Comparison of ENCODE assay signal across 16 cellular contexts in genomic region chr1:30834249-30834648, GRCh38.
"Had no signal": no experiment of that assay in that cellular context is flagged by ENCODE, and none has a peak within 500 bp of the region (broad histone marks: within the 10 kb centered on the region; RNA-seq: fewer than 3 reads in every experiment).

No MANE protein-coding gene starts in this region.

- DNase-seq: activated CD4-positive, alpha-beta memory T cell treated with anti-CD3 and anti-CD28 coated beads for 36 hours; activated gamma-delta T cell treated with Interleukin-2 at 50 U/mL for 16 hours; activated T-cell treated with anti-CD3 and anti-CD28 coated beads for 4 hours; amniotic stem cell; dermis blood vessel endothelial cell; effector memory CD8-positive, alpha-beta T cell; hippocampal formation; left cardiac atrium; mesenchymal stem cell; mucosa of descending colon; naive B cell; stimulated activated CD4-positive, alpha-beta T cell treated with anti-CD3 and anti-CD28 coated beads, Interleukin-12 subunit alpha, Interleukin-12 subunit beta, amount 100 ng/mL, for 4 hours; stimulated activated CD4-positive, alpha-beta T cell treated with anti-CD3 and anti-CD28 coated beads, Interleukin-1b, Interleukin-23, amount 100 ng/mL, for 48 hours; stimulated activated CD8-positive, alpha-beta memory T cell treated with anti-CD3 and anti-CD28 coated beads, Interleukin-4, amount 100 ng/mL, for 48 hours; stimulated activated naive CD4-positive, alpha-beta T cell treated with Interleukin-2 at 50 U/mL for 16 hours; thyroid gland had no signal
